ENCODE assay signal across 11 cellular contexts in genomic region chr10:3625959-3626751, GRCh38.
DNase-seq lines count a peak whose midpoint lies in the region; ATAC-seq, FAIRE-seq and TF ChIP-seq lines count a peak whose summit lies in the region.
"Had no signal": no experiment of that assay in that cellular context is flagged by ENCODE, and none has a peak within 500 bp of the region (broad histone marks: within the 10 kb centered on the region; RNA-seq: fewer than 3 reads in every experiment).

No MANE protein-coding gene starts in this region.

- dilution Hi-C loops in endothelial cell of umbilical vein (cut with MboI; ENCODE audit: extremely low pct_ligation_motif_present, low sequenced_read_pairs): no loop called here

- no peaks in the 10 kb centered on the region for H3K36me3 ChIP-seq in endothelial cell of umbilical vein (ENCODE audit: control insufficient read depth in 2 of 2, extremely low read depth in 1 of 2, insufficient read depth in 2 of 2, low read length in 2 of 2)
- H3K36me3 ChIP-seq: WERI-Rb-1 had no signal

- POLR2A ChIA-PET in endothelial cell of umbilical vein (lab: Charles Lee): no interaction called here

- no TSS peak for BruUV-seq in endothelial cell of umbilical vein (replicated peaks; lab: Mats Ljungman, UMichigan)

- TF ChIP-seq CTCF in endothelial cell of umbilical vein (IDR thresholded peaks at IDR 0.05; ENCODE audit: extremely low read depth in 1 of 2, insufficient read depth in 1 of 2, low read depth in 1 of 2, low read length in 2 of 2): no peak

- peaks cover 0 to 2% of the 10 kb centered on the region in 2 experiments for H3K27me3 ChIP-seq in endothelial cell of umbilical vein (ENCODE audit: control insufficient read depth in 2 of 2, insufficient read depth in 2 of 2, low read length in 2 of 2)

- no peak overlapping the region for H2AFZ ChIP-seq in endothelial cell of umbilical vein (ENCODE audit: low read depth, low read length)

- intact Hi-C loops in endothelial cell of umbilical vein (cut with micrococcal nuclease): no loop called here
- intact Hi-C loops in cardiac septum (cut with DNase I): no loop called here

- no peak for TF ChIP-seq POLR2A in endothelial cell of umbilical vein (IDR thresholded peaks at IDR 0.05; ENCODE audit: low read depth, low read length)

- no peak overlapping the region for H3K27ac ChIP-seq in endothelial cell of umbilical vein (ENCODE audit: insufficient read depth, low read depth, low read length)
- H3K27ac ChIP-seq: WERI-Rb-1 had no signal

- H3K4me1 ChIP-seq in endothelial cell of umbilical vein (ENCODE audit: control insufficient read depth, extremely low read depth, insufficient read depth, low read length): no peaks in the 10 kb centered on the region

- FAIRE-seq in endothelial cell of umbilical vein (lab: Jason Lieb, UNC): no peak

- no peaks in the 10 kb centered on the region for H3K79me2 ChIP-seq in endothelial cell of umbilical vein (ENCODE audit: control insufficient read depth, insufficient read depth, low read length)

- no peaks in the 10 kb centered on the region for H4K20me1 ChIP-seq in endothelial cell of umbilical vein (replicated peaks; ENCODE audit: control insufficient read depth, extremely low read depth, insufficient read depth, low read length)

- no peaks in the 10 kb centered on the region for H3K9me1 ChIP-seq in endothelial cell of umbilical vein (replicated peaks; ENCODE audit: control insufficient read depth, extremely low read depth, insufficient read depth, low read length)

- no peak overlapping the region for H3K9ac ChIP-seq in endothelial cell of umbilical vein (replicated peaks; ENCODE audit: extremely low read depth, insufficient read depth, low read length)

- DNase-seq in Daoy (ENCODE audit: low read depth) (peak; percentile 23), endothelial cell of umbilical vein (ENCODE audit: low read depth, low spot score) (no peak), kidney glomerular epithelial cell (lab: John Stamatoyannopoulos, UW) (no peak), NCI-H446 treated with DMSO at 0.1 percent for 48 hours (lab: John Stamatoyannopoulos, UW) (no peak), cardiac septum (ENCODE audit: low spot score) (no peak)
- no peak for DNase-seq in stimulated activated CD4-positive, alpha-beta T cell treated with anti-CD3 and anti-CD28 coated beads, Interleukin-4, amount 100 ng/mL, for 24 hours
- DNase-seq: effector memory CD8-positive, alpha-beta T cell; NCI-H1092; WERI-Rb-1 had no signal

- no peak overlapping the region for H3K4me3 ChIP-seq in endothelial cell of umbilical vein (replicated peaks in 1 of 3; ENCODE audit: insufficient read depth in 1 of 3, low read depth in 1 of 3, low read length in 3 of 3)

- peak; percentile 69 for ATAC-seq in GM21381 (IDR thresholded peaks at IDR 0.05; ENCODE audit: unreplicated experiment)
- ATAC-seq in HG03342 (IDR thresholded peaks at IDR 0.05; ENCODE audit: unreplicated experiment): peak; percentile 71
- ATAC-seq: effector memory CD8-positive, alpha-beta T cell had no signal

- no peak overlapping the region for H3K4me2 ChIP-seq in endothelial cell of umbilical vein (ENCODE audit: insufficient read depth, low read length)

- CTCF ChIA-PET in endothelial cell of umbilical vein (lab: Charles Lee): no interaction called here

- H3K9me3 ChIP-seq in endothelial cell of umbilical vein (replicated peaks; ENCODE audit: control insufficient read depth, insufficient read depth, low read length): no peaks in the 10 kb centered on the region

TF ChIP-seq in endothelial cell of umbilical vein, 7 proteins besides CTCF, POLR2A, EP300 and RAD21:
- TF ChIP-seq FOS (IDR thresholded peaks at IDR 0.05; ENCODE audit: borderline replicate concordance, insufficient read depth, low read length) (peak; percentile 43), EZH2 (IDR thresholded peaks at IDR 0.05; ENCODE audit: borderline replicate concordance, low read depth, low read length, severe bottlenecking) (no peak)
